1 cellular context compared by ENCODE assay signal in genomic region chr1:16163882-16164820, GRCh38.
A peak's percentile ranks its signal among the peaks of the same experiment; 100 is the strongest.
TF ChIP-seq lines count a peak whose summit lies in the region.

No MANE protein-coding gene starts in this region.

TF ChIP-seq in HepG2, 621 proteins besides CTCF, POLR2A, EP300 and RAD21 (continued from another document and continues in another):
- TF ChIP-seq HNF1A (IDR thresholded peaks at IDR 0.05; ENCODE audit: low read depth) (no peak), HNF1A (CRISPR knock-in tag; IDR thresholded peaks at IDR 0.05; ENCODE audit: borderline replicate concordance) (peak; percentile 52; the same call in 1 of the 2 replicates), MIXL1 (CRISPR knock-in tag; IDR thresholded peaks at IDR 0.05) (peak; percentile 69), RFXAP (CRISPR knock-in tag; IDR thresholded peaks at IDR 0.05; ENCODE audit: borderline replicate concordance) (0 out of 2 replicates have a peak, but pooled peaks have one; percentile 34), ZNF772 (CRISPR knock-in tag; IDR thresholded peaks at IDR 0.05) (0 out of 2 replicates have a peak, but pooled peaks have one; percentile 53), FOXA1 (IDR thresholded peaks at IDR 0.05) (no peak), FOXA1 (CRISPR knock-in tag; IDR thresholded peaks at IDR 0.05) (peak; percentile 69; the same call in 1 of the 2 replicates), ZNF83 (CRISPR knock-in tag; IDR thresholded peaks at IDR 0.05; ENCODE audit: borderline replicate concordance) (no peak), BCLAF1 (IDR thresholded peaks at IDR 0.05) (no peak), ZNF766 (CRISPR knock-in tag; IDR thresholded peaks at IDR 0.05; ENCODE audit: borderline replicate concordance) (no peak), IKZF5 (CRISPR knock-in tag; IDR thresholded peaks at IDR 0.05) (peak; percentile 44; the same call in 1 of the 2 replicates), ZBTB20 (CRISPR knock-in tag; IDR thresholded peaks at IDR 0.05; ENCODE audit: borderline replicate concordance, low read depth) (no peak), KDM6A (CRISPR knock-in tag; IDR thresholded peaks at IDR 0.05; ENCODE audit: low read depth) (peak; percentile 59; the same call in 1 of the 2 replicates), ZNF543 (CRISPR knock-in tag; IDR thresholded peaks at IDR 0.05) (no peak), NFAT5 (CRISPR knock-in tag; IDR thresholded peaks at IDR 0.05) (no peak), PAXIP1 (CRISPR knock-in tag; conservative IDR thresholded peaks at IDR 0.05) (peak; percentile 60), RBM39 (IDR thresholded peaks at IDR 0.05; ENCODE audit: low read depth, low read length, poor library complexity, severe bottlenecking) (no peak), ZNF670 (CRISPR knock-in tag; IDR thresholded peaks at IDR 0.05; ENCODE audit: borderline replicate concordance) (no peak), ZSCAN30 (CRISPR knock-in tag; IDR thresholded peaks at IDR 0.05) (no peak), ZSCAN20 (CRISPR knock-in tag; IDR thresholded peaks at IDR 0.05; ENCODE audit: borderline replicate concordance) (no peak), ZNF674 (CRISPR knock-in tag; IDR thresholded peaks at IDR 0.05; ENCODE audit: low read depth) (no peak), ATF7-NPFF (CRISPR knock-in tag; IDR thresholded peaks at IDR 0.05; ENCODE audit: low read depth) (0 out of 2 replicates have a peak, but pooled peaks have one; percentile 13), THRA (CRISPR knock-in tag; IDR thresholded peaks at IDR 0.05; ENCODE audit: borderline replicate concordance) (peak; percentile 12; the same call in 1 of the 2 replicates), ERF (CRISPR knock-in tag; IDR thresholded peaks at IDR 0.05) (peak; percentile 30; the same call in 1 of the 2 replicates), ISL2 (CRISPR knock-in tag; IDR thresholded peaks at IDR 0.05) (0 out of 2 replicates have a peak, but pooled peaks have one; percentile 29), ATF7 (IDR thresholded peaks at IDR 0.05) (peak; percentile 99), ATF7 (CRISPR knock-in tag; IDR thresholded peaks at IDR 0.05) (peak; percentile 91), GLI4 (CRISPR knock-in tag; IDR thresholded peaks at IDR 0.05; ENCODE audit: borderline replicate concordance) (no peak), CCDC6 (CRISPR knock-in tag; IDR thresholded peaks at IDR 0.05) (0 out of 2 replicates have a peak, but pooled peaks have one; percentile 35), PRMT3 (CRISPR knock-in tag; IDR thresholded peaks at IDR 0.05; ENCODE audit: borderline replicate concordance, low read depth) (no peak), SMAD1 (CRISPR knock-in tag; IDR thresholded peaks at IDR 0.05; ENCODE audit: borderline replicate concordance, low read depth) (no peak), ZNF253 (CRISPR knock-in tag; IDR thresholded peaks at IDR 0.05; ENCODE audit: borderline replicate concordance) (no peak), CEBPZ (IDR thresholded peaks at IDR 0.05; ENCODE audit: low read length) (no peak)
